In genomic region chr2:238408615-238409340, GRCh38 we compare ENCODE assay signal across 1 cellular context.
TF ChIP-seq lines count a peak whose summit lies in the region.

No MANE protein-coding gene starts in this region.

TF ChIP-seq in GM23338, 12 proteins besides CTCF, POLR2A, EP300 and RAD21 (continued from another document):
- no peak for TF ChIP-seq ZNF462 (CRISPR knock-in tag; IDR thresholded peaks at IDR 0.05)
- TF ChIP-seq EZH2 (IDR thresholded peaks at IDR 0.05; ENCODE audit: low read depth, unreplicated experiment): no peak
- no peak for TF ChIP-seq JUNB (IDR thresholded peaks at IDR 0.05; ENCODE audit: unreplicated experiment)
- TF ChIP-seq POLR2AphosphoS5 (IDR thresholded peaks at IDR 0.05; ENCODE audit: low read depth): no peak
- no peak for TF ChIP-seq ZNF331 (CRISPR knock-in tag; IDR thresholded peaks at IDR 0.05; ENCODE audit: low read depth)
- no peak for TF ChIP-seq EZH2phosphoT487 (IDR thresholded peaks at IDR 0.05; ENCODE audit: unreplicated experiment)
- no peak for TF ChIP-seq STAT1 (IDR thresholded peaks at IDR 0.05; ENCODE audit: unreplicated experiment)
